ENCODE assay signal across 19 cellular contexts in the genomic region with DNA sequence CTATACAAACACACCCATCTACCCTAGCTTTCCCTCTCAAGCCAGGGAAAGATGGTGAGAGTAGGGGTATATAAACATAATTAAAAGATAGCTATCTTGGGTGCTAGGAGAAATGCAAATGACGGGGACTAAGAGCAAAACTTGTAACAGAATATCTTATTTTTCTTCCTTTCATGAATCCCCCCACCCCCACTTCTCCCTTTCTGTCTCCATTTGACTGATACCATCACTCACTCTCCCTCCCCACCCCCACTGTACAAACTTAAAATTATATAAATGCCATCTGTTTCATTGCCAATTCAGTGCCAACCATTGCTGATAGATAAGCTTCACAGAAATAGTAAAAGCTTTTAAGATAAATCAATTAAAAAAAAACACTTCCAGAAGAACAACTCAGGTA.
"Had no signal": no experiment of that assay in that cellular context is flagged by ENCODE, and none has a peak within 500 bp of the region (broad histone marks: within the 10 kb centered on the region; RNA-seq: fewer than 3 reads in every experiment).

No MANE protein-coding gene starts in this region.

- H3K27me3 Mint-ChIP-seq: naive thymus-derived CD8-positive, alpha-beta T cell had no signal

- ATAC-seq: esophagus mucosa; heart left ventricle; left lobe of liver; mucosa of descending colon; naive thymus-derived CD8-positive, alpha-beta T cell; psoas muscle; right lobe of liver; stimulated activated effector memory CD8-positive, alpha-beta T cell treated with anti-CD3 and anti-CD28 coated beads, Interleukin-12 subunit alpha, Interleukin-12 subunit beta, amount 100 ng/mL, for 72 hours; stimulated activated naive CD8-positive, alpha-beta T cell treated with anti-CD3 and anti-CD28 coated beads, Interleukin-15, Interleukin-2, amounts not matched to agents 100 U/mL and 50 U/mL, for 24 hours had no signal

- H3K4me1 Mint-ChIP-seq: naive thymus-derived CD8-positive, alpha-beta T cell; stimulated activated effector memory CD8-positive, alpha-beta T cell treated with anti-CD3 and anti-CD28 coated beads, Interleukin-12 subunit alpha, Interleukin-12 subunit beta, amount 100 ng/mL, for 72 hours had no signal

- DNase-seq: effector memory CD4-positive, alpha-beta T cell; heart left ventricle; hippocampal formation; kidney glomerular epithelial cell; mammary epithelial cell; mucosa of descending colon; naive thymus-derived CD8-positive, alpha-beta T cell; psoas muscle; retina; right lobe of liver; stimulated activated CD4-positive, alpha-beta T cell treated with anti-CD3 and anti-CD28 coated beads, Interleukin-4, amount 100 ng/mL, for 1 hour; stimulated activated CD8-positive, alpha-beta memory T cell treated with anti-CD3 and anti-CD28 coated beads, Interleukin-4, amount 100 ng/mL, for 48 hours; stimulated activated naive CD8-positive, alpha-beta T cell treated with anti-CD3 and anti-CD28 coated beads, Interleukin-15, Interleukin-2, amounts not matched to agents 100 U/mL and 50 U/mL, for 24 hours; thyroid gland; upper lobe of left lung; uterus had no signal

- H3K27ac Mint-ChIP-seq: naive thymus-derived CD8-positive, alpha-beta T cell; stimulated activated effector memory CD8-positive, alpha-beta T cell treated with anti-CD3 and anti-CD28 coated beads, Interleukin-12 subunit alpha, Interleukin-12 subunit beta, amount 100 ng/mL, for 72 hours had no signal

- H3K4me3 Mint-ChIP-seq: naive thymus-derived CD8-positive, alpha-beta T cell; stimulated activated effector memory CD8-positive, alpha-beta T cell treated with anti-CD3 and anti-CD28 coated beads, Interleukin-12 subunit alpha, Interleukin-12 subunit beta, amount 100 ng/mL, for 72 hours had no signal

- H3K36me3 Mint-ChIP-seq: naive thymus-derived CD8-positive, alpha-beta T cell; stimulated activated effector memory CD8-positive, alpha-beta T cell treated with anti-CD3 and anti-CD28 coated beads, Interleukin-12 subunit alpha, Interleukin-12 subunit beta, amount 100 ng/mL, for 72 hours had no signal
